Comparison of ENCODE assay signal across 1 cellular context in genomic region chr5:38535281-38535750, GRCh38.
TF ChIP-seq lines count a peak whose summit lies in the region.

No MANE protein-coding gene starts in this region.

TF ChIP-seq in HepG2, 621 proteins besides CTCF, POLR2A, EP300 and RAD21 (continued from another document and continues in another):
- TF ChIP-seq, protein P1, sequence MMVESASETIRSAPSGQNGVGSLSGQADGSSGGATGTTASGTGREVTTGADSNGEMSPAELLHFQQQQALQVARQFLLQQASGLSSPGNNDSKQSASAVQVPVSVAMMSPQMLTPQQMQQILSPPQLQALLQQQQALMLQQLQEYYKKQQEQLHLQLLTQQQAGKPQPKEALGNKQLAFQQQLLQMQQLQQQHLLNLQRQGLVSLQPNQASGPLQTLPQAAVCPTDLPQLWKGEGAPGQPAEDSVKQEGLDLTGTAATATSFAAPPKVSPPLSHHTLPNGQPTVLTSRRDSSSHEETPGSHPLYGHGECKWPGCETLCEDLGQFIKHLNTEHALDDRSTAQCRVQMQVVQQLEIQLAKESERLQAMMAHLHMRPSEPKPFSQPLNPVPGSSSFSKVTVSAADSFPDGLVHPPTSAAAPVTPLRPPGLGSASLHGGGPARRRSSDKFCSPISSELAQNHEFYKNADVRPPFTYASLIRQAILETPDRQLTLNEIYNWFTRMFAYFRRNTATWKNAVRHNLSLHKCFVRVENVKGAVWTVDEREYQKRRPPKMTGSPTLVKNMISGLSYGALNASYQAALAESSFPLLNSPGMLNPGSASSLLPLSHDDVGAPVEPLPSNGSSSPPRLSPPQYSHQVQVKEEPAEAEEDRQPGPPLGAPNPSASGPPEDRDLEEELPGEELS (CRISPR knock-in tag; IDR thresholded peaks at IDR 0.05), result peak; percentile 50
- TF ChIP-seq ZNF331 (CRISPR knock-in tag; IDR thresholded peaks at IDR 0.05) (peak; percentile 10; the same call in 1 of the 2 replicates), HNF4G (IDR thresholded peaks at IDR 0.05; ENCODE audit: borderline replicate concordance, low read depth, low read length) (peak; percentile 43; the same call in 1 of the 2 replicates), HNF4G (CRISPR knock-in tag; IDR thresholded peaks at IDR 0.05; ENCODE audit: borderline replicate concordance, low read depth) (no peak), ZNF512B (CRISPR knock-in tag; IDR thresholded peaks at IDR 0.05; ENCODE audit: borderline replicate concordance) (no peak), SAFB2 (CRISPR knock-in tag; IDR thresholded peaks at IDR 0.05; ENCODE audit: borderline replicate concordance, low read depth) (no peak), HNF4A (CRISPR knock-in tag; IDR thresholded peaks at IDR 0.05) (peak; percentile 57), HNRNPLL (IDR thresholded peaks at IDR 0.05; ENCODE audit: low read depth, low read length, poor library complexity, severe bottlenecking) (no peak), TBX2 (CRISPR knock-in tag; IDR thresholded peaks at IDR 0.05; ENCODE audit: borderline replicate concordance) (peak; percentile 57), ZNF101 (CRISPR knock-in tag; IDR thresholded peaks at IDR 0.05; ENCODE audit: borderline replicate concordance, low read depth) (no peak), ZNF205 (CRISPR knock-in tag; IDR thresholded peaks at IDR 0.05) (no peak), ZNF749 (CRISPR knock-in tag; IDR thresholded peaks at IDR 0.05; ENCODE audit: borderline replicate concordance) (no peak), KLF15 (CRISPR knock-in tag; IDR thresholded peaks at IDR 0.05; ENCODE audit: borderline replicate concordance) (no peak), DMTF1 (CRISPR knock-in tag; IDR thresholded peaks at IDR 0.05) (no peak), ZBTB40 (IDR thresholded peaks at IDR 0.05) (no peak), ZBTB40 (CRISPR knock-in tag; IDR thresholded peaks at IDR 0.05) (no peak), ZNF644 (CRISPR knock-in tag; IDR thresholded peaks at IDR 0.05; ENCODE audit: low read depth) (0 out of 2 replicates have a peak, but pooled peaks have one; percentile 8), EHMT2 (IDR thresholded peaks at IDR 0.05; ENCODE audit: borderline replicate concordance, low read depth, low read length) (0 out of 2 replicates have a peak, but pooled peaks have one; percentile 20), ZNF660 (CRISPR knock-in tag; IDR thresholded peaks at IDR 0.05; ENCODE audit: borderline replicate concordance, low read depth) (no peak), BRCA1 (CRISPR knock-in tag; IDR thresholded peaks at IDR 0.05) (no peak), ZNF350 (CRISPR knock-in tag; IDR thresholded peaks at IDR 0.05; ENCODE audit: borderline replicate concordance, low read depth) (no peak), ZNF234 (CRISPR knock-in tag; conservative IDR thresholded peaks at IDR 0.05) (no peak), HOXA5 (CRISPR knock-in tag; IDR thresholded peaks at IDR 0.05) (no peak), ARNTL (CRISPR knock-in tag; IDR thresholded peaks at IDR 0.05) (no peak), RFX3 (CRISPR knock-in tag; IDR thresholded peaks at IDR 0.05) (no peak), ZNF609 (CRISPR knock-in tag; IDR thresholded peaks at IDR 0.05; ENCODE audit: borderline replicate concordance) (0 out of 2 replicates have a peak, but pooled peaks have one; percentile 29), SMAD3 (CRISPR knock-in tag; IDR thresholded peaks at IDR 0.05) (0 out of 2 replicates have a peak, but pooled peaks have one; percentile 20)
- TF ChIP-seq, protein P2, sequence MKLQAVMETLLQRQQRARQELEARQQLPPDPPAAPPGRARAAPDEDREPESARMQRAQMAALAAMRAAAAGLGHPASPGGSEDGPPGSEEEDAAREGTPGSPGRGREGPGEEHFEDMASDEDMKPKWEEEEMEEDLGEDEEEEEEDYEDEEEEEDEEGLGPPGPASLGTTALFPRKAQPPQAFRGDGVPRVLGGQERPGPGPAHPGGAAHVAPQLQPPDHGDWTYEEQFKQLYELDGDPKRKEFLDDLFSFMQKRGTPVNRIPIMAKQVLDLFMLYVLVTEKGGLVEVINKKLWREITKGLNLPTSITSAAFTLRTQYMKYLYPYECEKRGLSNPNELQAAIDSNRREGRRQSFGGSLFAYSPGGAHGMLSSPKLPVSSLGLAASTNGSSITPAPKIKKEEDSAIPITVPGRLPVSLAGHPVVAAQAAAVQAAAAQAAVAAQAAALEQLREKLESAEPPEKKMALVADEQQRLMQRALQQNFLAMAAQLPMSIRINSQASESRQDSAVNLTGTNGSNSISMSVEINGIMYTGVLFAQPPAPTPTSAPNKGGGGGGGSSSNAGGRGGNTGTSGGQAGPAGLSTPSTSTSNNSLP (IDR thresholded peaks at IDR 0.05; ENCODE audit: low read depth, low read length), result peak; percentile 47; the same call in 1 of the 2 replicates
- TF ChIP-seq, protein P3, sequence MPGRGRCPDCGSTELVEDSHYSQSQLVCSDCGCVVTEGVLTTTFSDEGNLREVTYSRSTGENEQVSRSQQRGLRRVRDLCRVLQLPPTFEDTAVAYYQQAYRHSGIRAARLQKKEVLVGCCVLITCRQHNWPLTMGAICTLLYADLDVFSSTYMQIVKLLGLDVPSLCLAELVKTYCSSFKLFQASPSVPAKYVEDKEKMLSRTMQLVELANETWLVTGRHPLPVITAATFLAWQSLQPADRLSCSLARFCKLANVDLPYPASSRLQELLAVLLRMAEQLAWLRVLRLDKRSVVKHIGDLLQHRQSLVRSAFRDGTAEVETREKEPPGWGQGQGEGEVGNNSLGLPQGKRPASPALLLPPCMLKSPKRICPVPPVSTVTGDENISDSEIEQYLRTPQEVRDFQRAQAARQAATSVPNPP (CRISPR knock-in tag; IDR thresholded peaks at IDR 0.05), result no peak
